ENCODE assay signal across 9 cellular contexts in genomic region chr1:21260405-21261129, GRCh38. TPM values are rescaled to one million over a fixed set of nuclear protein-coding genes. Genes with fewer than 3 reads are reported as not detected.
A peak's percentile ranks its signal among the peaks of the same experiment; 100 is the strongest.
DNase-seq lines count a peak whose midpoint lies in the region; ATAC-seq, FAIRE-seq and TF ChIP-seq lines count a peak whose summit lies in the region.
"Had no signal": no experiment of that assay in that cellular context is flagged by ENCODE, and none has a peak within 500 bp of the region (broad histone marks: within the 10 kb centered on the region; RNA-seq: fewer than 3 reads in every experiment).

No MANE protein-coding gene starts in this region.

- no peak for TF ChIP-seq CTCF in HFFc6 (IDR thresholded peaks at IDR 0.05)

- peaks cover 39% of the 10 kb centered on the region for H3K4me1 Mint-ChIP-seq in HFFc6 (ENCODE audit: low read depth)
- H3K4me1 Mint-ChIP-seq in activated CD8-positive, alpha-beta T cell treated with anti-CD3 and anti-CD28 coated beads, Interleukin-2, amount 10 ng/mL, durations not matched to agents 7 days and 5 days (ENCODE audit: low read depth), result peaks cover 67% of the 10 kb centered on the region
- H3K4me1 Mint-ChIP-seq in stimulated activated naive CD8-positive, alpha-beta T cell treated with anti-CD3 and anti-CD28 coated beads, Interleukin-15, amount 100 ng/mL, for 72 hours, result peaks cover 83% of the 10 kb centered on the region

- no peak for ATAC-seq in activated CD8-positive, alpha-beta T cell treated with anti-CD3 and anti-CD28 coated beads, Interleukin-2, amount 10 ng/mL, durations not matched to agents 7 days and 5 days
- no peak for ATAC-seq in stimulated activated naive CD8-positive, alpha-beta T cell treated with anti-CD3 and anti-CD28 coated beads, Interleukin-15, amount 100 ng/mL, for 72 hours
- ATAC-seq: natural killer cell treated with Interleukin-12 subunit alpha and Interleukin-12 subunit beta and Interleukin-15 and Interleukin-18, amount 100 ng/mL, for 72 hours had no signal

- POLR2A ChIA-PET in activated CD8-positive, alpha-beta T cell treated with anti-CD3 and anti-CD28 coated beads, Interleukin-2, amount 10 ng/mL, durations not matched to agents 7 days and 5 days (lab: Charles Lee), result no interaction called here

- H3K4me3 Mint-ChIP-seq in HFFc6, result no peak overlapping the region; the same call in 1 of the 2 replicates
- H3K4me3 Mint-ChIP-seq in activated CD8-positive, alpha-beta T cell treated with anti-CD3 and anti-CD28 coated beads, Interleukin-2, amount 10 ng/mL, durations not matched to agents 7 days and 5 days, result no peak overlapping the region
- peak overlapping the region in 1 of 2 donors; percentile 63 for H3K4me3 Mint-ChIP-seq in stimulated activated naive CD8-positive, alpha-beta T cell treated with anti-CD3 and anti-CD28 coated beads, Interleukin-15, amount 100 ng/mL, for 72 hours

- FAIRE-seq in urothelium cell line (lab: Jason Lieb, UNC), result no peak

- H3K27ac Mint-ChIP-seq in HFFc6, result peak overlapping the region; percentile 100
- peak overlapping the region; percentile 22 for H3K27ac Mint-ChIP-seq in activated CD8-positive, alpha-beta T cell treated with anti-CD3 and anti-CD28 coated beads, Interleukin-2, amount 10 ng/mL, durations not matched to agents 7 days and 5 days
- peak overlapping the region; percentile 95 to 99 for H3K27ac Mint-ChIP-seq in stimulated activated naive CD8-positive, alpha-beta T cell treated with anti-CD3 and anti-CD28 coated beads, Interleukin-15, amount 100 ng/mL, for 72 hours

- H3K36me3 Mint-ChIP-seq in HFFc6 (ENCODE audit: low read depth), result peaks cover 25% of the 10 kb centered on the region
- H3K36me3 Mint-ChIP-seq in activated CD8-positive, alpha-beta T cell treated with anti-CD3 and anti-CD28 coated beads, Interleukin-2, amount 10 ng/mL, durations not matched to agents 7 days and 5 days (ENCODE audit: low read depth), result peaks cover 53% of the 10 kb centered on the region
- H3K36me3 Mint-ChIP-seq: natural killer cell treated with Interleukin-12 subunit alpha and Interleukin-12 subunit beta and Interleukin-15 and Interleukin-18, amount 100 ng/mL, for 72 hours had no signal

- peaks cover 4% of the 10 kb centered on the region; the same call in 1 of the 2 replicates for H3K27me3 Mint-ChIP-seq in HFFc6 (ENCODE audit: insufficient read depth)
- H3K27me3 Mint-ChIP-seq in activated CD8-positive, alpha-beta T cell treated with anti-CD3 and anti-CD28 coated beads, Interleukin-2, amount 10 ng/mL, durations not matched to agents 7 days and 5 days (ENCODE audit: low read depth), result no peaks in the 10 kb centered on the region
- H3K27me3 Mint-ChIP-seq in stimulated activated naive CD8-positive, alpha-beta T cell treated with anti-CD3 and anti-CD28 coated beads, Interleukin-15, amount 100 ng/mL, for 72 hours, result no peaks in the 10 kb centered on the region
- H3K27me3 Mint-ChIP-seq: natural killer cell treated with Interleukin-12 subunit alpha and Interleukin-12 subunit beta and Interleukin-15 and Interleukin-18, amount 100 ng/mL, for 72 hours had no signal

- CTCF ChIA-PET in activated CD8-positive, alpha-beta T cell treated with anti-CD3 and anti-CD28 coated beads, Interleukin-2, amount 10 ng/mL, durations not matched to agents 7 days and 5 days (lab: Charles Lee), result interaction anchor here (1.5 to 9.0 kb wide), 2 partner anchors 10 to 84 kb away, joined by 3 to 162 read pairs; no protein-coding TSS in a partner anchor

- DNase-seq in HFFc6, result no peak
- DNase-seq in activated CD8-positive, alpha-beta T cell treated with anti-CD3 and anti-CD28 coated beads, Interleukin-2, amount 10 ng/mL, durations not matched to agents 7 days and 5 days, result no peak
- DNase-seq in foreskin melanocyte, result peak; percentile 16
- DNase-seq in stimulated activated naive CD8-positive, alpha-beta T cell treated with anti-CD3 and anti-CD28 coated beads, Interleukin-15, amount 100 ng/mL, for 72 hours, result no peak
- no peak for DNase-seq in urothelium cell line (ENCODE audit: low spot score)
- DNase-seq in SHP77 treated with DMSO at 0.1 percent for 48 hours (lab: John Stamatoyannopoulos, UW), result no peak
- no peak for DNase-seq in activated CD8-positive, alpha-beta memory T cell treated with anti-CD3 and anti-CD28 coated beads, Interleukin-2, amount 50 U/mL, for 4 hours
- DNase-seq: NCI-H82 had no signal

- H3K9me3 Mint-ChIP-seq in HFFc6, result no peaks in the 10 kb centered on the region; the same call in 1 of the 2 replicates
- no peaks in the 10 kb centered on the region for H3K9me3 Mint-ChIP-seq in activated CD8-positive, alpha-beta T cell treated with anti-CD3 and anti-CD28 coated beads, Interleukin-2, amount 10 ng/mL, durations not matched to agents 7 days and 5 days (ENCODE audit: insufficient read depth)
- H3K9me3 Mint-ChIP-seq in stimulated activated naive CD8-positive, alpha-beta T cell treated with anti-CD3 and anti-CD28 coated beads, Interleukin-15, amount 100 ng/mL, for 72 hours, result no peaks in the 10 kb centered on the region
- H3K9me3 Mint-ChIP-seq: natural killer cell treated with Interleukin-12 subunit alpha and Interleukin-12 subunit beta and Interleukin-15 and Interleukin-18, amount 100 ng/mL, for 72 hours had no signal

RNA-seq across cellular contexts. Expression of gene ECE1, which starts 29.7 kb away (rescaled TPM):
- 100 to 1,000 TPM; 116 to 134 (median 124) TPM for total RNA-seq in HFFc6 (2021; fragmentation: NEBNext Ultra II Directional; extraction: Animal tissue kit (Norgen Biotek cat#: 25700))
- total RNA-seq in activated CD8-positive, alpha-beta T cell treated with anti-CD3 and anti-CD28 coated beads, Interleukin-2, amount 10 ng/mL, durations not matched to agents 7 days and 5 days, result 10 to 100 TPM; 70.9 to 72.5 TPM

Comparison
In these comparisons a context has a peak if more than half of its experiments do, and no peak if none do; other contexts are left out.
1. H3K27ac Mint-ChIP-seq: peak in every context shown above with its lines; median percentile 100 in HFFc6; 97 in stimulated activated naive CD8-positive, alpha-beta T cell treated with anti-CD3 and anti-CD28 coated beads, Interleukin-15, amount 100 ng/mL, for 72 hours; 22 in activated CD8-positive, alpha-beta T cell treated with anti-CD3 and anti-CD28 coated beads, Interleukin-2, amount 10 ng/mL, durations not matched to agents 7 days and 5 days.